Comparison of ENCODE assay signal across 8 cellular contexts in the genomic region with DNA sequence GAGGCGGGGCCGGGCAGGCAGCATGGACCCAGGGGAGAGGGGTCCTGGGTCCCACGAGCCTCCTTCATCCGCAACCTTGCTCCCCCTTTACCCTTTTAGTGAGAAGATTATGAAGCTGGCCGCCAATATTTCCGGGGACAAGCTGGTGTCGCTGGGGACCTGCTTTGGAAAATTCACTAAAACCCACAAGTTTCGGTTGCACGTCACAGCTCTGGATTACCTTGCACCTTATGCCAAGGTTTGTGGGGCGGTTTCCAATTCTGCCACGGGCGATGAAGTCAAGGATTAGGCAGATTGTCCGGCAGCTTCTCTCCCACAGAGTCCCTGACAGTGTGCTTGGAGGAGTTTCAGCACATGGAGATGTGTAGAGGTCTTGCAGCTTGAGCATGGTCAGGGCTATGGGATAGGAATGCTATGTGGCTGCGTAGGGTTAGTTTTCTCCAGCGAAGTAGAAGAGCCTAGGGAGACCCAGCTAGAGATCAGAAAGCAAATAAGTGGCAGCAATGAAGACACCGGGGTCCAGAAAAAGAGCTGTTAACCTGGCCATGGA. TPM values are rescaled to one million over a fixed set of nuclear protein-coding genes. Genes with fewer than 3 reads are reported as not detected.
DNase-seq lines count a peak whose midpoint lies in the region; ATAC-seq, FAIRE-seq and TF ChIP-seq lines count a peak whose summit lies in the region.

No MANE protein-coding gene starts in this region.

- no peak for TF ChIP-seq CTCF in A549 (IDR thresholded peaks at IDR 0.05)
- TF ChIP-seq CTCF in HFF-Myc (IDR thresholded peaks at IDR 0.05; ENCODE audit: low read depth, low read length, missing control alignments) = no peak
- no peak for TF ChIP-seq CTCF in adrenal gland (IDR thresholded peaks at IDR 0.05)
- TF ChIP-seq CTCF in liver (IDR thresholded peaks at IDR 0.05; ENCODE audit: low read depth, low read length, missing input control) = no peak
- TF ChIP-seq CTCF in testis (IDR thresholded peaks at IDR 0.05) = no peak

- TF ChIP-seq POLR2A in A549 (IDR thresholded peaks at IDR 0.05; ENCODE audit: low read length) = no peak
- TF ChIP-seq POLR2A in adrenal gland (IDR thresholded peaks at IDR 0.05) = no peak
- TF ChIP-seq POLR2A in testis (IDR thresholded peaks at IDR 0.05) = no peak

- DNase-seq in A549 (ENCODE audit: low read depth in 1 of 2, low spot score in 1 of 2) (no peak), HFF-Myc (ENCODE audit: extremely low read depth, low read depth) (no peak), adrenal gland (no peak), testis (no peak), NCI-H2196 treated with DMSO at 0.1 percent for 48 hours (lab: John Stamatoyannopoulos, UW; ENCODE audit: unreplicated experiment) (no peak), Ammon's horn (ENCODE audit: low spot score) (no peak), cerebellar cortex (ENCODE audit: low spot score) (no peak)

- H3K9me3 ChIP-seq in A549 (no peaks in the 10 kb centered on the region), adrenal gland (replicated peaks in 1 of 3) (no peaks in the 10 kb centered on the region), liver (ENCODE audit: control insufficient read depth in 4 of 4, low read length in 3 of 4) (no peaks in the 10 kb centered on the region), testis (no peaks in the 10 kb centered on the region)

- peak overlapping the region; percentile 84 for H3K4me2 ChIP-seq in A549

- POLR2A ChIA-PET in A549 (lab: Yijun Ruan, JAX) = interaction anchor here (0.6 kb wide), 1 partner anchor 270 kb away, joined by 3 read pairs; no protein-coding TSS in a partner anchor

- H3K4me1 ChIP-seq in A549 = peaks cover 19% of the 10 kb centered on the region; the same call in 2 of the 3 replicates
- H3K4me1 ChIP-seq in adrenal gland (replicated peaks in 1 of 2) = peaks cover 12 to 30% of the 10 kb centered on the region in 2 donors
- peaks cover 7 to 35% (median 19%) of the 10 kb centered on the region in 4 donors for H3K4me1 ChIP-seq in liver (ENCODE audit: control insufficient read depth in 4 of 4, insufficient read depth in 4 of 4, low read length in 3 of 4)
- H3K4me1 ChIP-seq in testis = peaks cover 16% of the 10 kb centered on the region

- H3K27me3 ChIP-seq in adrenal gland = no peaks in the 10 kb centered on the region
- H3K27me3 ChIP-seq in liver (ENCODE audit: control insufficient read depth in 4 of 4, insufficient read depth in 4 of 4, low read length in 3 of 4) = no peaks in the 10 kb centered on the region
- H3K27me3 ChIP-seq in testis = no peaks in the 10 kb centered on the region

- H3K36me3 ChIP-seq in adrenal gland (replicated peaks in 1 of 2) (peaks cover 0 to 38% of the 10 kb centered on the region in 2 donors), liver (ENCODE audit: control insufficient read depth in 4 of 4, insufficient read depth in 3 of 4, low read depth in 1 of 4, low read length in 3 of 4) (peaks cover 1 to 35% (median 29%) of the 10 kb centered on the region in 4 donors), testis (ENCODE audit: low read depth, missing control alignments) (no peaks in the 10 kb centered on the region)

- CTCF ChIA-PET in A549 (lab: Yijun Ruan, JAX) = interaction anchor here (0.6 to 2.8 kb wide), 11 partner anchors 8 to 811 kb away, joined by 3 to 7 read pairs (median 3); no protein-coding TSS in a partner anchor

- WGBS in A549 (ENCODE audit: missing lambda C conversion rate) = 2% methylated on average over 16 of the region's 16 CpGs
- WGBS in adrenal gland, 4 donors = 4 to 7% (median 6%) methylated on average over 13 to 16 of the region's 16 CpGs
- 8% methylated on average over 16 of the region's 16 CpGs for WGBS in liver
- WGBS in testis, 2 donors = 3 to 6% methylated on average over 14 to 16 of the region's 16 CpGs

- peak in 1 of 2 experiments; percentile 11; a peak in 3 of 6 replicates for ATAC-seq in A549

- H3K27ac ChIP-seq in A549 (peak overlapping the region; percentile 85 to 94), adrenal gland (peak overlapping the region; percentile 70 to 94 (median 90)), liver (ENCODE audit: low read depth in 1 of 2, low read length in 2 of 2) (peak overlapping the region; percentile 90), testis (peak overlapping the region; percentile 84 to 86)

- intact Hi-C loops in adrenal gland (cut with DNase I) (no loop called here), testis (cut with DNase I; ENCODE audit: low total_unique reads) (no loop called here)

- peak overlapping the region; percentile 15 to 67 for H3K9ac ChIP-seq in liver (ENCODE audit: low read depth in 1 of 2, low read length in 2 of 2)

- no peak for TF ChIP-seq EP300 in A549 (IDR thresholded peaks at IDR 0.05)

- TF ChIP-seq RAD21 in A549 (conservative IDR thresholded peaks at IDR 0.05 in 1 of 2, IDR thresholded peaks at IDR 0.05 in 1 of 2) (no peak), liver (IDR thresholded peaks at IDR 0.05) (no peak)

- H3K4me3 ChIP-seq in A549 = peak overlapping the region; percentile 74
- H3K4me3 ChIP-seq in HFF-Myc (replicated peaks; ENCODE audit: low read depth, low read length) = peak overlapping the region; percentile 99
- peak overlapping the region; percentile 42 to 78 (median 62) for H3K4me3 ChIP-seq in adrenal gland
- H3K4me3 ChIP-seq in liver (ENCODE audit: low read depth in 1 of 3, low read length in 3 of 3) = peak overlapping the region; percentile 69 to 95 (median 94)
- peak overlapping the region; percentile 85 to 90 for H3K4me3 ChIP-seq in testis

- FAIRE-seq in A549 (lab: Jason Lieb, UNC) = no peak

TF ChIP-seq in liver, 16 proteins besides CTCF, POLR2A, EP300 and RAD21 (continues in another document):
- TF ChIP-seq GABPA (IDR thresholded peaks at IDR 0.05 in 1 of 2, conservative IDR thresholded peaks at IDR 0.05 in 1 of 2) = no peak

RNA-seq across cellular contexts. Expression of a gene that starts 0.6 kb away (rescaled TPM):
- 23.0 and 27.3 TPM in 2 replicates for polyA plus RNA-seq in A549 (2011; rRNA removed)
- 14.1 TPM in 2 replicates for polyA plus RNA-seq in A549 (2012; cell fraction: cytosol; rRNA removed)
- 4.7 and 11.9 TPM in 2 replicates for polyA plus RNA-seq in A549 (2012; cell fraction: nucleus; rRNA removed)
- polyA plus RNA-seq in A549 (2017; fragmentation: RNase III; extraction: RNeasy Plus Mini Kit Qiagen cat#74134 plus additional on column Dnase treatment) = 55.9 to 64.5 TPM (median 55.9 TPM) in 3 replicates
- polyA minus RNA-seq in A549 (2011; rRNA and poly(A)+ RNA removed) = 16.8 and 17.9 TPM in 2 replicates
- 10 to 100 TPM; 10.5 to 38.0 (median 21.6) TPM for total RNA-seq in adrenal gland
- polyA plus RNA-seq in adrenal gland = 10 to 100 TPM; 12.4 to 28.3 (median 13.6) TPM
- 10 to 100 TPM; 11.7 to 14.0 TPM for total RNA-seq in liver
- 10 to 100 TPM in 1 of 2 donors, 1 to 10 TPM in 1; 7.4 to 10.5 TPM for polyA plus RNA-seq in liver
- 10 to 100 TPM; 16.2 to 17.2 TPM for total RNA-seq in testis
- 22.4 TPM for polyA plus RNA-seq in testis (ENCODE audit: insufficient read depth, low read depth, low replicate concordance)

RNA-seq across cellular contexts. Expression of a gene that starts 0.8 kb away (rescaled TPM):
- 24.3 and 31.8 TPM in 2 replicates for polyA plus RNA-seq in A549 (2011; rRNA removed)
- 20.8 and 29.0 TPM in 2 replicates for polyA plus RNA-seq in A549 (2012; cell fraction: cytosol; rRNA removed)
- polyA plus RNA-seq in A549 (2012; cell fraction: nucleus; rRNA removed) = 38.4 and 41.3 TPM in 2 replicates
- polyA plus RNA-seq in A549 (2017; fragmentation: RNase III; extraction: RNeasy Plus Mini Kit Qiagen cat#74134 plus additional on column Dnase treatment) = 20.5 to 21.4 TPM (median 21.4 TPM) in 3 replicates
- 58.8 and 66.5 TPM in 2 replicates for polyA minus RNA-seq in A549 (2011; rRNA and poly(A)+ RNA removed)
- total RNA-seq in adrenal gland = 10 to 100 TPM; 41.2 to 85.3 (median 55.7) TPM
- polyA plus RNA-seq in adrenal gland = 10 to 100 TPM; 26.1 to 30.1 (median 28.0) TPM
- 10 to 100 TPM; 28.8 to 37.4 TPM for total RNA-seq in liver
- 10 to 100 TPM; 11.2 to 19.6 TPM for polyA plus RNA-seq in liver
- 10 to 100 TPM; 90.8 to 96.6 TPM for total RNA-seq in testis
- polyA plus RNA-seq in testis (ENCODE audit: insufficient read depth, low read depth, low replicate concordance) = 74.1 TPM

RNA-seq across cellular contexts. Expression of a gene that starts 9.8 kb away (rescaled TPM):
- 10.0 and 16.1 TPM in 2 replicates for polyA plus RNA-seq in A549 (2011; rRNA removed)
- 35.1 and 42.2 TPM in 2 replicates for polyA plus RNA-seq in A549 (2012; cell fraction: cytosol; rRNA removed)
- 27.1 and 31.2 TPM in 2 replicates for polyA plus RNA-seq in A549 (2012; cell fraction: nucleus; rRNA removed)
- 27.6 to 29.1 TPM (median 27.9 TPM) in 3 replicates for polyA plus RNA-seq in A549 (2017; fragmentation: RNase III; extraction: RNeasy Plus Mini Kit Qiagen cat#74134 plus additional on column Dnase treatment)
- polyA minus RNA-seq in A549 (2011; rRNA and poly(A)+ RNA removed) = 3.8 and 4.0 TPM in 2 replicates
- total RNA-seq in adrenal gland = 10 to 100 TPM in 7 of 8 donors, 1 to 10 TPM in 1; 9.7 to 61.9 (median 23.3) TPM
- 1 to 10 TPM; 1.2 to 4.2 (median 2.0) TPM for polyA plus RNA-seq in adrenal gland
- 10 to 100 TPM; 16.8 to 31.3 TPM for total RNA-seq in liver
- polyA plus RNA-seq in liver = 10 to 100 TPM; 22.2 to 24.0 TPM
- total RNA-seq in testis = 10 to 100 TPM; 25.7 to 27.9 TPM
- 3.9 TPM for polyA plus RNA-seq in testis (ENCODE audit: insufficient read depth, low read depth, low replicate concordance)

RNA-seq across cellular contexts. Expression of a gene that starts 11.4 kb away (rescaled TPM):
- polyA plus RNA-seq in A549 (2011; rRNA removed) (0.12 TPM in 1 of 2 replicates, not detected in the other), A549 (2017; fragmentation: RNase III; extraction: RNeasy Plus Mini Kit Qiagen cat#74134 plus additional on column Dnase treatment) (0.19 to 0.44 TPM (median 0.20 TPM) in 3 replicates), adrenal gland (1 to 10 TPM in 1 of 3 donors, under 1 TPM in 1, not detected in 1; 0.22 to 2.5 TPM), liver (10 to 100 TPM in 1 of 2 donors, under 1 TPM in 1; 0.18 to 11.4 TPM), testis (ENCODE audit: insufficient read depth, low read depth, low replicate concordance) (1.6 TPM)
- polyA plus RNA-seq in A549 (2012; cell fraction: cytosol; rRNA removed) = not detected in 2 replicates
- 0.12 and 0.36 TPM in 2 replicates for polyA plus RNA-seq in A549 (2012; cell fraction: nucleus; rRNA removed)
- polyA minus RNA-seq in A549 (2011; rRNA and poly(A)+ RNA removed) = 0.29 TPM in 1 of 2 replicates, not detected in the other
- total RNA-seq in adrenal gland (under 1 TPM in 4 of 8 donors, not detected in 4; 0.28 to 0.56 (median 0.44) TPM), liver (10 to 100 TPM; 10.6 to 46.2 TPM), testis (1 to 10 TPM in 1 of 2 donors, not detected in 1; 1.4 TPM)

RNA-seq across cellular contexts. Expression of a gene that starts 29.0 kb away (rescaled TPM):
- 12.9 and 18.2 TPM in 2 replicates for polyA plus RNA-seq in A549 (2011; rRNA removed)
- 20.2 and 23.7 TPM in 2 replicates for polyA plus RNA-seq in A549 (2012; cell fraction: cytosol; rRNA removed)
- 27.5 and 34.3 TPM in 2 replicates for polyA plus RNA-seq in A549 (2012; cell fraction: nucleus; rRNA removed)
- 25.5 to 28.1 TPM (median 26.7 TPM) in 3 replicates for polyA plus RNA-seq in A549 (2017; fragmentation: RNase III; extraction: RNeasy Plus Mini Kit Qiagen cat#74134 plus additional on column Dnase treatment)
- 27.4 and 31.1 TPM in 2 replicates for polyA minus RNA-seq in A549 (2011; rRNA and poly(A)+ RNA removed)
- 10 to 100 TPM; 28.9 to 39.5 (median 34.6) TPM for total RNA-seq in adrenal gland
- 10 to 100 TPM; 31.2 to 55.1 (median 42.5) TPM for polyA plus RNA-seq in adrenal gland
- total RNA-seq in liver = 10 to 100 TPM; 13.3 to 15.2 TPM
- 10 to 100 TPM; 13.7 to 15.7 TPM for polyA plus RNA-seq in liver
- 10 to 100 TPM; 39.8 to 43.1 TPM for total RNA-seq in testis
- 31.9 TPM for polyA plus RNA-seq in testis (ENCODE audit: insufficient read depth, low read depth, low replicate concordance)
